8 cellular contexts compared by ENCODE assay signal in the genomic region with DNA sequence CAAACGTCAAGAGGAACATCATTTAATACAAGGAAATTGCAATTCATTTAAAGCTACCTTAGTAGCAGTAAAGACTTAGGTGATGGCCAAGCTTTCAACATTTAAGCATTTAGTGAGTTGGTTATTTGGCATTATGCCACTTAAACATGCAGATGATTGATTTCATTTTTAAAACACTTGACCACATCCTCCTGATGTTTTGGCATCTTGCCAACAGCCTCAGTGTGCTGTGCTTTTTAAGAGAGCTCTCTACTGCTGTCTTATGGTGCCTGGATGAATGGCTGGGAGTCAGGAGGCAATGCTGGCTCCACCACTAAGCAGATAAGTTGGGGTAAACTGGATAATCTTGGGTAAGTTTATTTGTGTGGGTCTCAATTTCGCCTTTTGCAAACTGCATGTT.
DNase-seq lines count a peak whose midpoint lies in the region; ATAC-seq, FAIRE-seq and TF ChIP-seq lines count a peak whose summit lies in the region.

No MANE protein-coding gene starts in this region.

- H3K4me3 ChIP-seq in retinal pigment epithelial cell (ENCODE audit: low read length), result no peak overlapping the region

- ATAC-seq in HG02642 (IDR thresholded peaks at IDR 0.05; ENCODE audit: poor library complexity, unreplicated experiment), result peak; percentile 65
- no peak for ATAC-seq in HG03045 (IDR thresholded peaks at IDR 0.05; ENCODE audit: unreplicated experiment)

- DNase-seq in GM12892 (ENCODE audit: insufficient read length) (no peak), NCI-H2029 (lab: John Stamatoyannopoulos, UW) (peak; percentile 58), dermis blood vessel endothelial cell (peak; percentile 49), retinal pigment epithelial cell (ENCODE audit: low read depth) (peak; percentile 87), HK-2 (ENCODE audit: unreplicated experiment) (no peak)
- DNase-seq in activated CD4-positive, alpha-beta T cell treated with anti-CD3 and anti-CD28 coated beads for 24 hours (ENCODE audit: low read depth in 2 of 2), result peak; percentile 23 to 47

- TF ChIP-seq POLR2A in GM12892 (IDR thresholded peaks at IDR 0.05; ENCODE audit: low read depth, low read length), result no peak

- peak; percentile 66 for FAIRE-seq in GM12892 (lab: Jason Lieb, UNC)

- peak; percentile 58 for TF ChIP-seq CTCF in retinal pigment epithelial cell (conservative IDR thresholded peaks at IDR 0.05; ENCODE audit: low read depth, low read length)

Comparison
In these comparisons a context has a peak if more than half of its experiments do, and no peak if none do; other contexts are left out.
1. DNase-seq: peak in NCI-H2029 (single experiment), activated CD4-positive, alpha-beta T cell treated with anti-CD3 and anti-CD28 coated beads for 24 hours (2 of 2), dermis blood vessel endothelial cell (single experiment) and retinal pigment epithelial cell (single experiment); none in GM12892 (single experiment) and HK-2 (single experiment).